ENCODE assay signal across 17 cellular contexts in the genomic region with DNA sequence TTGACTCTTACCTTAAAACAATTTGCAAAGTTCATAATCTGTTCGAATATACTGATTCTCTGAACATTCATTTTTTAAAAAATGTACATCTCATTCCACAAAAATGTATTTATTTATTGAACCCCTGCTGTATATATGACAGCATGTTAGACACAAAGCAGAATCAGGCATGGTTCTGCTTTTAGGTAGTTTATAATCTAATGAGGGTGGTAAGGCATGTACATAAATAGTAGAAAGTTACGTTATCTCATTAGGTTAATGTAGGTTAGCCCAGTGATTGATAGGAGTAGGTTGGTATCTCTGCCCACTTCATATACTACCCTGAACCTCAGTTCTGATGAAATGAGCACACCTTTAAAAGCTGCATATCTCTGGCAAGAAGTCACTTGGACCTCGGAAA.
"Had no signal": no experiment of that assay in that cellular context is flagged by ENCODE, and none has a peak within 500 bp of the region (broad histone marks: within the 10 kb centered on the region; RNA-seq: fewer than 3 reads in every experiment).

No MANE protein-coding gene starts in this region.

- H3K27ac ChIP-seq: colonic mucosa, esophagus muscularis mucosa, foreskin keratinocyte, gastroesophageal sphincter, heart left ventricle, hepatocyte, left lung, lower lobe of right lung had no signal

- DNase-seq: colonic mucosa; cortex of kidney; effector memory CD4-positive, alpha-beta T cell; foreskin keratinocyte; heart left ventricle; hypothalamus; immature natural killer cell; left cardiac atrium; left lung; left ventricle myocardium superior; lower lobe of right lung; mesenchymal stem cell; mucosa of descending colon; naive B cell had no signal

- ATAC-seq: foreskin keratinocyte, gastroesophageal sphincter, heart left ventricle, left cardiac atrium, left lung, left ventricle myocardium superior, lower lobe of right lung, mucosa of descending colon had no signal
